ENCODE assay signal across 1 cellular context in the genomic region with DNA sequence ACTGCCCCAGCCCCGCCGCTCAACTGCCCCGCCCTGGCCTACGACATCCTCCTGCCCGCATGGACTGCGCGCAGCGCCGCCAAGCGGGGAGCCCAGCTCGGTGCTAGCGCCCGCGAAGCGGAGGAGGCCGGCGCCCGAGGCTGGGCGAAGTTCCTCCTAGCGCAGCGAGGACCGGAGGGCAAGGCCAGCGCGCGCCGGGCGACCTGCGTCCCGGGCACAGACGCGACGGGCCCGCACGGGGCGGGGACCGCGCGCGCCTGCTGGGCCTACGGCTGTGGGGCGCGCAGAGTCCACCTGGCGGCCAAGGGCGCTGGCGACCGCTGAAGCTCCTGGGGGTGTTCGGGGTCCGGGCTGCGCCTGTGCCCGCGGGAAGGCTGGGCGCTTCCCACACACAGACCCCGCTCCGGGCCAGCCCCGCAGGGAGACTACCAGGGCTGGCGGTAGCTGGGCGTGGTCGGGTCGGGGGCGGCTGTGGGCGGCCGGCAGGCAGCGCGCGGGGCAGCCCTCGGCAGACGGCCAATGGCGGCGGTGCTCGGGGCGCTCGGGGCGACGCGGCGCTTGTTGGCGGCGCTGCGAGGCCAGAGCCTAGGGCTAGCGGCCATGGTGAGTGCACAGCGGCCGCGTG.
TF ChIP-seq lines count a peak whose summit lies in the region.

Gene PCBD2, plus strand, starts transcription at position 511 of the 625 bp plus-strand sequence. Its CDS starts 9 bp downstream, at position 520.

TF ChIP-seq in K562, 482 proteins besides CTCF, POLR2A, EP300 and RAD21 (continued from another document and continues in another):
- TF ChIP-seq ZBTB33 (CRISPR knock-in tag; IDR thresholded peaks at IDR 0.05), result peak; percentile 94
- no peak for TF ChIP-seq E2F8 (IDR thresholded peaks at IDR 0.05; ENCODE audit: low read depth, partially characterized antibody)
- peak; percentile 50; the same call in 1 of the 2 replicates for TF ChIP-seq NR2C2 (CRISPR knock-in tag; IDR thresholded peaks at IDR 0.05)
- TF ChIP-seq NR2C2 (tag; IDR thresholded peaks at IDR 0.05), result no peak; the same call in 1 of the 2 replicates
- TF ChIP-seq TFE3 (CRISPR knock-in tag; IDR thresholded peaks at IDR 0.05), result no peak
- peak; percentile 20; the same call in 1 of the 2 replicates for TF ChIP-seq GABPB1 (CRISPR knock-in tag; IDR thresholded peaks at IDR 0.05)
- TF ChIP-seq ARNT (IDR thresholded peaks at IDR 0.05), result no peak
- TF ChIP-seq REST (CRISPR knock-in tag; IDR thresholded peaks at IDR 0.05; ENCODE audit: low read depth), result peak; percentile 63; the same call in 1 of the 2 replicates
- TF ChIP-seq TAF1 (IDR thresholded peaks at IDR 0.05; ENCODE audit: control insufficient read depth, extremely low read depth, insufficient read depth, low read length, severe bottlenecking), result peak; percentile 88
- no peak for TF ChIP-seq KHSRP (IDR thresholded peaks at IDR 0.05)
- no peak for TF ChIP-seq ZBTB17 (CRISPR knock-in tag; IDR thresholded peaks at IDR 0.05)
- peak; percentile 69 for TF ChIP-seq ZNF24 (IDR thresholded peaks at IDR 0.05)
- TF ChIP-seq RBFOX2 (IDR thresholded peaks at IDR 0.05; ENCODE audit: low read depth, low read length), result peak; percentile 94
- peak; percentile 51 for TF ChIP-seq JUND (IDR thresholded peaks at IDR 0.05; ENCODE audit: borderline replicate concordance, low read depth, low read length)
- TF ChIP-seq JUND (tag; IDR thresholded peaks at IDR 0.05; ENCODE audit: borderline replicate concordance, low read depth, low read length), result peak; percentile 19; the same call in 1 of the 3 replicates
- no peak for TF ChIP-seq PTRF (tag; IDR thresholded peaks at IDR 0.05)
- no peak for TF ChIP-seq RHOXF2B (CRISPR knock-in tag; conservative IDR thresholded peaks at IDR 0.05)
- no peak for TF ChIP-seq TAF7 (tag; IDR thresholded peaks at IDR 0.05)
- TF ChIP-seq SMARCC2 (IDR thresholded peaks at IDR 0.05; ENCODE audit: low read depth), result no peak
- no peak for TF ChIP-seq SAFB2 (IDR thresholded peaks at IDR 0.05; ENCODE audit: borderline replicate concordance, low read depth, low read length, severe bottlenecking)
- no peak; the same call in 1 of the 2 replicates for TF ChIP-seq ETV5 (CRISPR knock-in tag; IDR thresholded peaks at IDR 0.05; ENCODE audit: low read depth)
- TF ChIP-seq ZNF668 (CRISPR knock-in tag; IDR thresholded peaks at IDR 0.05), result no peak
- no peak for TF ChIP-seq TCF7L2 (IDR thresholded peaks at IDR 0.05; ENCODE audit: low read depth, low read length)
- TF ChIP-seq, protein P1, sequence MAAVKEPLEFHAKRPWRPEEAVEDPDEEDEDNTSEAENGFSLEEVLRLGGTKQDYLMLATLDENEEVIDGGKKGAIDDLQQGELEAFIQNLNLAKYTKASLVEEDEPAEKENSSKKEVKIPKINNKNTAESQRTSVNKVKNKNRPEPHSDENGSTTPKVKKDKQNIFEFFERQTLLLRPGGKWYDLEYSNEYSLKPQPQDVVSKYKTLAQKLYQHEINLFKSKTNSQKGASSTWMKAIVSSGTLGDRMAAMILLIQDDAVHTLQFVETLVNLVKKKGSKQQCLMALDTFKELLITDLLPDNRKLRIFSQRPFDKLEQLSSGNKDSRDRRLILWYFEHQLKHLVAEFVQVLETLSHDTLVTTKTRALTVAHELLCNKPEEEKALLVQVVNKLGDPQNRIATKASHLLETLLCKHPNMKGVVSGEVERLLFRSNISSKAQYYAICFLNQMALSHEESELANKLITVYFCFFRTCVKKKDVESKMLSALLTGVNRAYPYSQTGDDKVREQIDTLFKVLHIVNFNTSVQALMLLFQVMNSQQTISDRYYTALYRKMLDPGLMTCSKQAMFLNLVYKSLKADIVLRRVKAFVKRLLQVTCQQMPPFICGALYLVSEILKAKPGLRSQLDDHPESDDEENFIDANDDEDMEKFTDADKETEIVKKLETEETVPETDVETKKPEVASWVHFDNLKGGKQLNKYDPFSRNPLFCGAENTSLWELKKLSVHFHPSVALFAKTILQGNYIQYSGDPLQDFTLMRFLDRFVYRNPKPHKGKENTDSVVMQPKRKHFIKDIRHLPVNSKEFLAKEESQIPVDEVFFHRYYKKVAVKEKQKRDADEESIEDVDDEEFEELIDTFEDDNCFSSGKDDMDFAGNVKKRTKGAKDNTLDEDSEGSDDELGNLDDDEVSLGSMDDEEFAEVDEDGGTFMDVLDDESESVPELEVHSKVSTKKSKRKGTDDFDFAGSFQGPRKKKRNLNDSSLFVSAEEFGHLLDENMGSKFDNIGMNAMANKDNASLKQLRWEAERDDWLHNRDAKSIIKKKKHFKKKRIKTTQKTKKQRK (IDR thresholded peaks at IDR 0.05; ENCODE audit: borderline replicate concordance, low read depth, low read length), result no peak
- TF ChIP-seq ZNF586 (CRISPR knock-in tag; conservative IDR thresholded peaks at IDR 0.05), result no peak
- peak in 1 of 2 experiments; percentile 14; a peak in 1 of 4 replicates for TF ChIP-seq HDAC1 (IDR thresholded peaks at IDR 0.05)
- no peak for TF ChIP-seq NUFIP1 (IDR thresholded peaks at IDR 0.05; ENCODE audit: partially characterized antibody)
- no peak for TF ChIP-seq ZBTB34 (CRISPR knock-in tag; IDR thresholded peaks at IDR 0.05)
- TF ChIP-seq SPI1 (IDR thresholded peaks at IDR 0.05; ENCODE audit: borderline replicate concordance, low read depth, low read length), result no peak
- TF ChIP-seq E4F1 (CRISPR knock-in tag; IDR thresholded peaks at IDR 0.05; ENCODE audit: borderline replicate concordance), result no peak
- peak; percentile 76 for TF ChIP-seq MYC (IDR thresholded peaks at IDR 0.05; ENCODE audit: low read depth, low read length)
- TF ChIP-seq MYC (CRISPR knock-in tag; IDR thresholded peaks at IDR 0.05; ENCODE audit: borderline replicate concordance, low read depth), result no peak
- no peak for TF ChIP-seq DDX20 (tag; IDR thresholded peaks at IDR 0.05; ENCODE audit: low read depth)
- TF ChIP-seq, protein P2, sequence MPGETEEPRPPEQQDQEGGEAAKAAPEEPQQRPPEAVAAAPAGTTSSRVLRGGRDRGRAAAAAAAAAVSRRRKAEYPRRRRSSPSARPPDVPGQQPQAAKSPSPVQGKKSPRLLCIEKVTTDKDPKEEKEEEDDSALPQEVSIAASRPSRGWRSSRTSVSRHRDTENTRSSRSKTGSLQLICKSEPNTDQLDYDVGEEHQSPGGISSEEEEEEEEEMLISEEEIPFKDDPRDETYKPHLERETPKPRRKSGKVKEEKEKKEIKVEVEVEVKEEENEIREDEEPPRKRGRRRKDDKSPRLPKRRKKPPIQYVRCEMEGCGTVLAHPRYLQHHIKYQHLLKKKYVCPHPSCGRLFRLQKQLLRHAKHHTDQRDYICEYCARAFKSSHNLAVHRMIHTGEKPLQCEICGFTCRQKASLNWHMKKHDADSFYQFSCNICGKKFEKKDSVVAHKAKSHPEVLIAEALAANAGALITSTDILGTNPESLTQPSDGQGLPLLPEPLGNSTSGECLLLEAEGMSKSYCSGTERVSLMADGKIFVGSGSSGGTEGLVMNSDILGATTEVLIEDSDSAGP (CRISPR knock-in tag; IDR thresholded peaks at IDR 0.05), result no peak
- no peak for TF ChIP-seq NCOA4 (IDR thresholded peaks at IDR 0.05; ENCODE audit: partially characterized antibody)
- peak; percentile 91 for TF ChIP-seq ILF3 (IDR thresholded peaks at IDR 0.05; ENCODE audit: borderline replicate concordance)
